ENCODE assay signal across 1 cellular context in genomic region chr9:111963995-111964394, GRCh38.
A peak's percentile ranks its signal among the peaks of the same experiment; 100 is the strongest.
TF ChIP-seq lines count a peak whose summit lies in the region.

No MANE protein-coding gene starts in this region.

TF ChIP-seq in A549, 52 proteins besides CTCF, POLR2A, EP300 and RAD21:
- TF ChIP-seq REST (IDR thresholded peaks at IDR 0.05) (no peak), RCOR1 (IDR thresholded peaks at IDR 0.05; ENCODE audit: low read depth, low read length) (no peak), MAFK (IDR thresholded peaks at IDR 0.05; ENCODE audit: partially characterized antibody) (peak; percentile 60), ZNF302 (CRISPR knock-in tag; IDR thresholded peaks at IDR 0.05) (no peak), JUNB (IDR thresholded peaks at IDR 0.05) (no peak), SMC3 (IDR thresholded peaks at IDR 0.05) (no peak)
